ENCODE assay signal across 27 cellular contexts in the genomic region with DNA sequence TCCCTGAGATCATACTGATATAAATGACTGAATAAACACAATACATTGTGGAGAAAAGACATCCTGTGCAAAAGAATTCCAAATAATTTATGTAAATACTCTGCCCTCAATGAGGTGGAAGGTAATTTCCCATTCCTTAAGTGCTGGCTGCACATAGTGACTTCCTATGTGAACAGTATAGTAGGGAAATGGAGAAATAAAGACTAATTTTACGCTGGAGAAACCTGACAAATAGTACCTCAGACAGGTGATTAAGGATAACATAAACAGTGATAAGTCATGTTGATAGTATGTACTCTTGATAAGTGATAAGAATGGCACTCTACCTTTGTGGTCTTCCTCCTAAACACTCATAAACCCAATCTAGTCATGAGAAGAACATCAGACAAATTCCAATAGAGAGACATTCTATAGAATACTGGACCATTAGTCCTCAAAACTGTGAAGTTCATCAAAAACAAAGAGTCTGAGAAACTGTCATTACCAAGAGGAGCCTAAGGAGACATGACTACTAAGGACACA. TPM values are rescaled to one million over a fixed set of nuclear protein-coding genes. Genes with fewer than 3 reads are reported as not detected.
DNase-seq lines count a peak whose midpoint lies in the region; ATAC-seq, FAIRE-seq and TF ChIP-seq lines count a peak whose summit lies in the region.
"Had no signal": no experiment of that assay in that cellular context is flagged by ENCODE, and none has a peak within 500 bp of the region (broad histone marks: within the 10 kb centered on the region; RNA-seq: fewer than 3 reads in every experiment).

No MANE protein-coding gene starts in this region.

- H3K4me2 ChIP-seq in astrocyte (ENCODE audit: low read length) = no peak overlapping the region
- H3K4me2 ChIP-seq: BLaER1 had no signal

- H3K79me2 ChIP-seq in astrocyte (ENCODE audit: insufficient read depth, low read length) = no peaks in the 10 kb centered on the region

- intact Hi-C loops in natural killer cell (cut with micrococcal nuclease) = no loop called here

- no peak overlapping the region for H3K9ac ChIP-seq in astrocyte (ENCODE audit: low read length)
- H3K9ac ChIP-seq: BLaER1 had no signal

- no peaks in the 10 kb centered on the region for H3K27me3 ChIP-seq in astrocyte (ENCODE audit: insufficient read depth, low read length)
- H3K27me3 ChIP-seq: BE2C, BLaER1 had no signal

- H3K27ac Mint-ChIP-seq in natural killer cell (no peak overlapping the region), astrocyte (ENCODE audit: unreplicated experiment) (no peak overlapping the region)
- H3K27ac Mint-ChIP-seq in natural killer cell treated with Interleukin-12 subunit alpha and Interleukin-12 subunit beta and Interleukin-15 and Interleukin-18, amount 100 ng/mL, for 72 hours = no peak overlapping the region
- H3K27ac Mint-ChIP-seq: CD14-positive monocyte; CD4-positive, alpha-beta memory T cell; CD4-positive, CD25-positive, alpha-beta regulatory T cell had no signal

- ATAC-seq in natural killer cell (no peak), HG03095 (IDR thresholded peaks at IDR 0.05; ENCODE audit: unreplicated experiment) (no peak)
- no peak for ATAC-seq in natural killer cell treated with Interleukin-12 subunit alpha and Interleukin-12 subunit beta and Interleukin-15 and Interleukin-18, amount 100 ng/mL, for 72 hours

- POLR2A ChIA-PET in HEK293 (lab: Yijun Ruan, JAX) = interaction anchor here (1.2 kb wide), 2 partner anchors 13 to 14 kb away, joined by 3 to 7 read pairs; no protein-coding TSS in a partner anchor

- H3K4me3 ChIP-seq in HEK293 (ENCODE audit: low read depth, low read length) (peak overlapping the region; percentile 25), astrocyte (ENCODE audit: insufficient read depth, low read depth, low read length) (no peak overlapping the region)
- H3K4me3 ChIP-seq: BLaER1 had no signal

- no peaks in the 10 kb centered on the region for H3K27me3 Mint-ChIP-seq in natural killer cell (ENCODE audit: low read depth in 2 of 2)
- no peaks in the 10 kb centered on the region for H3K27me3 Mint-ChIP-seq in natural killer cell treated with Interleukin-12 subunit alpha and Interleukin-12 subunit beta and Interleukin-15 and Interleukin-18, amount 100 ng/mL, for 72 hours
- no peaks in the 10 kb centered on the region for H3K27me3 Mint-ChIP-seq in astrocyte (ENCODE audit: low read depth, unreplicated experiment)

- H4K20me1 ChIP-seq in astrocyte (ENCODE audit: insufficient read depth, low read length) = no peaks in the 10 kb centered on the region

- H3K9me3 ChIP-seq in HEK293 (ENCODE audit: control insufficient read depth, insufficient read depth, low read depth, low read length) = no peaks in the 10 kb centered on the region
- H3K9me3 ChIP-seq in astrocyte (ENCODE audit: insufficient read depth, low read depth, low read length) = no peaks in the 10 kb centered on the region
- H3K9me3 ChIP-seq: BE2C, BLaER1 had no signal

- no peaks in the 10 kb centered on the region for H3K9me3 Mint-ChIP-seq in natural killer cell
- no peaks in the 10 kb centered on the region for H3K9me3 Mint-ChIP-seq in natural killer cell treated with Interleukin-12 subunit alpha and Interleukin-12 subunit beta and Interleukin-15 and Interleukin-18, amount 100 ng/mL, for 72 hours
- no peaks in the 10 kb centered on the region for H3K9me3 Mint-ChIP-seq in astrocyte (ENCODE audit: unreplicated experiment)
- H3K9me3 Mint-ChIP-seq: CD14-positive monocyte; CD4-positive, alpha-beta memory T cell; CD4-positive, CD25-positive, alpha-beta regulatory T cell; CD8-positive, alpha-beta memory T cell had no signal

- TF ChIP-seq CTCF in natural killer cell (IDR thresholded peaks at IDR 0.05) = no peak
- TF ChIP-seq CTCF in HEK293 (tag by site-specific recombination; IDR thresholded peaks at IDR 0.05) = no peak
- no peak for TF ChIP-seq CTCF in astrocyte (IDR thresholded peaks at IDR 0.05; ENCODE audit: insufficient read depth, low read depth, low read length)

- H3K27ac ChIP-seq in HEK293 (ENCODE audit: extremely low read depth, low read depth, low read length) (peak overlapping the region; percentile 83), astrocyte (ENCODE audit: low read depth, low read length) (no peak overlapping the region)
- H3K27ac ChIP-seq: 22Rv1, BLaER1 had no signal

- H3K4me1 ChIP-seq in HEK293 (ENCODE audit: control insufficient read depth, insufficient read depth, low read length) = peaks cover 69% of the 10 kb centered on the region
- H3K4me1 ChIP-seq in astrocyte (ENCODE audit: insufficient read depth, low read length) = no peaks in the 10 kb centered on the region
- H3K4me1 ChIP-seq: BE2C, BLaER1 had no signal

- H3K4me1 Mint-ChIP-seq in natural killer cell (peaks cover 0 to 23% of the 10 kb centered on the region in 2 donors), astrocyte (ENCODE audit: low read depth, unreplicated experiment) (no peaks in the 10 kb centered on the region)
- H3K4me1 Mint-ChIP-seq in natural killer cell treated with Interleukin-12 subunit alpha and Interleukin-12 subunit beta and Interleukin-15 and Interleukin-18, amount 100 ng/mL, for 72 hours (ENCODE audit: low read depth in 2 of 2) = peaks cover 0 to 21% of the 10 kb centered on the region in 2 donors

- H3K4me3 Mint-ChIP-seq in natural killer cell = peak overlapping the region; percentile 63
- no peak overlapping the region for H3K4me3 Mint-ChIP-seq in natural killer cell treated with Interleukin-12 subunit alpha and Interleukin-12 subunit beta and Interleukin-15 and Interleukin-18, amount 100 ng/mL, for 72 hours
- H3K4me3 Mint-ChIP-seq in astrocyte (ENCODE audit: unreplicated experiment) = no peak overlapping the region
- H3K4me3 Mint-ChIP-seq: CD14-positive monocyte had no signal

- CTCF ChIA-PET in HEK293 (lab: Yijun Ruan, JAX) = no interaction called here

- H3K36me3 Mint-ChIP-seq in natural killer cell (no peaks in the 10 kb centered on the region), astrocyte (ENCODE audit: low read depth, unreplicated experiment) (no peaks in the 10 kb centered on the region)
- no peaks in the 10 kb centered on the region for H3K36me3 Mint-ChIP-seq in natural killer cell treated with Interleukin-12 subunit alpha and Interleukin-12 subunit beta and Interleukin-15 and Interleukin-18, amount 100 ng/mL, for 72 hours
- H3K36me3 Mint-ChIP-seq: CD4-positive, CD25-positive, alpha-beta regulatory T cell; CD8-positive, alpha-beta memory T cell had no signal

- FAIRE-seq in astrocyte (lab: Jason Lieb, UNC) = peak; percentile 84
- FAIRE-seq: GM12891, GM19239 had no signal

- H3K36me3 ChIP-seq in HEK293 (ENCODE audit: control insufficient read depth in 2 of 2, insufficient read depth in 1 of 2, low read length in 2 of 2) (peaks cover 68 to 89% of the 10 kb centered on the region in 2 experiments), astrocyte (ENCODE audit: insufficient read depth, low read length) (no peaks in the 10 kb centered on the region)
- H3K36me3 ChIP-seq: BE2C had no signal

- no peak for DNase-seq in natural killer cell
- DNase-seq in natural killer cell treated with Interleukin-12 subunit alpha and Interleukin-12 subunit beta and Interleukin-15 and Interleukin-18, amount 100 ng/mL, for 72 hours (ENCODE audit: low spot score) = no peak
- DNase-seq in astrocyte (ENCODE audit: low read depth) = no peak
- no peak for DNase-seq in NCI-H69 (lab: John Stamatoyannopoulos, UW)
- DNase-seq: ACHN; BE2C; C1 segment of cervical spinal cord; CD4-positive, alpha-beta memory T cell; CD4-positive, CD25-positive, alpha-beta regulatory T cell; CD8-positive, alpha-beta memory T cell; COR-L47; DMS 273 treated with DMSO at 0.1 percent for 48 hours; DMS153; DMS53; DMS79; DND-41; EL; GDM1 had no signal

- no peak overlapping the region for H2AFZ ChIP-seq in astrocyte (ENCODE audit: low read depth, low read length)

TF ChIP-seq in HEK293, 187 proteins besides CTCF, POLR2A, EP300 and RAD21 (continues in another document):
- TF ChIP-seq ZNF324 (tag by site-specific recombination; IDR thresholded peaks at IDR 0.05) (no peak), ZNF366 (tag by site-specific recombination; conservative IDR thresholded peaks at IDR 0.05) (peak; percentile 19; the same call in 1 of the 2 replicates), IKZF3 (tag by site-specific recombination; IDR thresholded peaks at IDR 0.05) (peak; percentile 71), ZEB2 (tag by site-specific recombination; IDR thresholded peaks at IDR 0.05) (peak; percentile 68; the same call in 1 of the 2 replicates), ZXDB (tag by site-specific recombination; IDR thresholded peaks at IDR 0.05) (0 out of 2 replicates have a peak, but pooled peaks have one; percentile 43), ZNF23 (tag by site-specific recombination; IDR thresholded peaks at IDR 0.05; ENCODE audit: borderline replicate concordance) (no peak)
- TF ChIP-seq, protein P1, sequence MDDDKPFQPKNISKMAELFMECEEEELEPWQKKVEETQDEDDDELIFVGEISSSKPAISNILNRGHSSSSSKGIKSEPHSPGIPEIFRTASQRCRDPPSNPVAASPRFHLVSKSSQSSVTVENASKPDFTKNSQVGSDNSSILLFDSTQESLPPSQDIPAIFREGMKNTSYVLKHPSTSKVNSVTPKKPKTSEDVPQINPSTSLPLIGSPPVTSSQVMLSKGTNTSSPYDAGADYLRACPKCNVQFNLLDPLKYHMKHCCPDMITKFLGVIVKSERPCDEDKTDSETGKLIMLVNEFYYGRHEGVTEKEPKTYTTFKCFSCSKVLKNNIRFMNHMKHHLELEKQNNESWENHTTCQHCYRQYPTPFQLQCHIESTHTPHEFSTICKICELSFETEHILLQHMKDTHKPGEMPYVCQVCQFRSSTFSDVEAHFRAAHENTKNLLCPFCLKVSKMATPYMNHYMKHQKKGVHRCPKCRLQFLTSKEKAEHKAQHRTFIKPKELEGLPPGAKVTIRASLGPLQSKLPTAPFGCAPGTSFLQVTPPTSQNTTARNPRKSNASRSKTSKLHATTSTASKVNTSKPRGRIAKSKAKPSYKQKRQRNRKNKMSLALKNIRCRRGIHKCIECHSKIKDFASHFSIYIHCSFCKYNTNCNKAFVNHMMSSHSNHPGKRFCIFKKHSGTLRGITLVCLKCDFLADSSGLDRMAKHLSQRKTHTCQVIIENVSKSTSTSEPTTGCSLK (tag by site-specific recombination; IDR thresholded peaks at IDR 0.05) = no peak

RNA-seq across cellular contexts. Expression of a gene that starts 15.5 kb away (rescaled TPM):
- total RNA-seq in natural killer cell (100 to 1,000 TPM in 1 of 3 donors, under 1 TPM in 1, not detected in 1; 0.15 to 505 TPM), astrocyte (not detected in 2 replicates)
- total RNA-seq in natural killer cell treated with Interleukin-12 subunit alpha and Interleukin-12 subunit beta and Interleukin-15 and Interleukin-18, amount 100 ng/mL, for 72 hours = 100 to 1,000 TPM in 1 of 2 donors, under 1 TPM in 1; 0.11 to 262 TPM
- total RNA-seq: A172; CD4-positive, alpha-beta memory T cell; CD8-positive, alpha-beta memory T cell; G401 had no signal
